2 cellular contexts compared by ENCODE assay signal in genomic region chr18:54532962-54533361, GRCh38.
TF ChIP-seq lines count a peak whose summit lies in the region.

No MANE protein-coding gene starts in this region.

TF ChIP-seq in HepG2, 621 proteins besides CTCF, POLR2A, EP300 and RAD21:
- TF ChIP-seq SNAPC5 (CRISPR knock-in tag; IDR thresholded peaks at IDR 0.05; ENCODE audit: borderline replicate concordance) (no peak), ATF7 (IDR thresholded peaks at IDR 0.05) (peak; percentile 98), ATF7 (CRISPR knock-in tag; IDR thresholded peaks at IDR 0.05) (no peak), CREB1 (IDR thresholded peaks at IDR 0.05) (peak; percentile 90), CREB1 (CRISPR knock-in tag; IDR thresholded peaks at IDR 0.05) (no peak)

TF ChIP-seq in GM12878, 131 proteins besides CTCF, POLR2A, EP300 and RAD21:
- TF ChIP-seq SPI1 (IDR thresholded peaks at IDR 0.05; ENCODE audit: borderline replicate concordance, insufficient read depth, low read depth, low read length) (no peak), ATF7 (IDR thresholded peaks at IDR 0.05; ENCODE audit: low read depth) (peak; percentile 25; the same call in 1 of the 2 replicates)
TF ChIP-seq in GM12878: peak in this region for 1.
